Comparison of ENCODE assay signal across 19 cellular contexts in genomic region chr12:81070846-81071245, GRCh38. TPM values are rescaled to one million over a fixed set of nuclear protein-coding genes. Genes with fewer than 3 reads are reported as not detected.
"Had no signal": no experiment of that assay in that cellular context is flagged by ENCODE, and none has a peak within 500 bp of the region (broad histone marks: within the 10 kb centered on the region; RNA-seq: fewer than 3 reads in every experiment).

No MANE protein-coding gene starts in this region.

- H3K4me3 ChIP-seq: coronary artery, pancreas, prostate gland, right lobe of liver, spleen, stomach had no signal

- H3K4me1 ChIP-seq: foreskin keratinocyte, pancreas, prostate gland, spleen, stomach had no signal

- DNase-seq: effector CD4-positive, alpha-beta T cell; foreskin keratinocyte; immature natural killer cell; left colon; mesendoderm; naive B cell; occipital lobe; pancreas; retina; right lobe of liver; spleen; stimulated activated CD4-positive, alpha-beta T cell treated with anti-CD3 and anti-CD28 coated beads, Interleukin-15, amount 100 ng/mL, for 24 hours; stimulated activated CD4-positive, alpha-beta T cell treated with anti-CD3 and anti-CD28 coated beads, Interleukin-1b, Interleukin-23, amount 100 ng/mL, for 48 hours; stimulated activated CD4-positive, alpha-beta T cell treated with anti-CD3 and anti-CD28 coated beads, Interleukin-4, amount 100 ng/mL, for 4 hours; stimulated activated naive CD4-positive, alpha-beta T cell; stomach; substantia nigra had no signal

- ATAC-seq: foreskin keratinocyte, left colon, pancreas, right lobe of liver had no signal

- H3K27me3 ChIP-seq: foreskin keratinocyte, pancreas, right lobe of liver, spleen, stomach had no signal

- H3K9me3 ChIP-seq: pancreas, prostate gland, right lobe of liver, stomach had no signal

- H3K27ac ChIP-seq: coronary artery, foreskin keratinocyte, pancreas, prostate gland, right lobe of liver, spleen, stomach had no signal

- H3K36me3 ChIP-seq: pancreas, prostate gland, right lobe of liver, spleen, stomach had no signal

RNA-seq across cellular contexts. Expression of gene ACSS3, which starts 7.0 kb away (rescaled TPM):
- polyA plus RNA-seq: immature natural killer cell had no signal
